14 cellular contexts compared by ENCODE assay signal in the genomic region with DNA sequence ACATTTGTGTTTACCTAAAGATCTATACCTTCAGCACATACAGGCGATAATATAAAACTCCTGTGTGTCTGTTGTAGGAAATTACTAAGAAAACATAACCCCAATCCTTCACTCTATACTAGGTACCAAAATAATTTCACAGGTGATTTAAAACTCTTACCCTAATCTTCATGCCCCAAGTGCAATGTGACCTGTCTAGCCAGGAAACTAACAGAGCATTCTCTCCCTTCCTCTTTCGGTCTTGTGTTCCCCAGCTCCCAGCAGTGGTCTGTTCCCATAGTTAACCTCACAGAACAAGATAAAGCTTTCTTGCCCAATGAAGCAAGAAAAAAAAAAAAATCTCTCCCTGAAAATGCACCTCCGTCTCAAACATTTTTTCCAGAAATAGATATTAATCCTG.
"Had no signal": no experiment of that assay in that cellular context is flagged by ENCODE, and none has a peak within 500 bp of the region (broad histone marks: within the 10 kb centered on the region; RNA-seq: fewer than 3 reads in every experiment).

No MANE protein-coding gene starts in this region.

- H3K4me1 ChIP-seq: adrenal gland, gastrocnemius medialis, heart right ventricle, lower lobe of right lung, sigmoid colon, spleen had no signal

- H3K27ac ChIP-seq: adrenal gland, cardiac muscle cell, gastrocnemius medialis, heart right ventricle, lower lobe of right lung, sigmoid colon, spleen, WERI-Rb-1 had no signal

- DNase-seq: activated CD4-positive, alpha-beta memory T cell treated with anti-CD3 and anti-CD28 coated beads for 36 hours; activated CD4-positive, alpha-beta T cell treated with anti-CD3 and anti-CD28 coated beads for 36 hours; activated CD8-positive, alpha-beta memory T cell treated with anti-CD3 and anti-CD28 coated beads, Interleukin-2, amount 10 ng/mL, durations not matched to agents 7 days and 5 days; activated T-cell treated with anti-CD3 and anti-CD28 coated beads, Interleukin-2, amount 50 U/mL, for 1 hour; adrenal gland; erythroblast; gastrocnemius medialis; heart right ventricle; lower lobe of right lung; sigmoid colon; spleen; stimulated activated naive CD8-positive, alpha-beta T cell treated with anti-CD3 and anti-CD28 coated beads, Interleukin-15, amount 100 ng/mL, for 72 hours; WERI-Rb-1 had no signal

- H3K9me3 ChIP-seq: adrenal gland, gastrocnemius medialis, heart right ventricle, lower lobe of right lung, sigmoid colon, spleen had no signal

- H3K36me3 ChIP-seq: adrenal gland, cardiac muscle cell, gastrocnemius medialis, heart right ventricle, lower lobe of right lung, sigmoid colon, spleen, WERI-Rb-1 had no signal

- ATAC-seq: activated CD4-positive, alpha-beta T cell treated with anti-CD3 and anti-CD28 coated beads for 36 hours; activated CD8-positive, alpha-beta memory T cell treated with anti-CD3 and anti-CD28 coated beads, Interleukin-2, amount 10 ng/mL, durations not matched to agents 7 days and 5 days; gastrocnemius medialis; heart right ventricle; lower lobe of right lung; stimulated activated naive CD8-positive, alpha-beta T cell treated with anti-CD3 and anti-CD28 coated beads, Interleukin-15, amount 100 ng/mL, for 72 hours had no signal

- H3K4me3 ChIP-seq: adrenal gland, cardiac muscle cell, gastrocnemius medialis, heart right ventricle, lower lobe of right lung, sigmoid colon, spleen had no signal

- H3K27me3 ChIP-seq: adrenal gland, cardiac muscle cell, gastrocnemius medialis, heart right ventricle, sigmoid colon, spleen had no signal
